ENCODE assay signal across 11 cellular contexts in genomic region chr6:36580184-36580526, GRCh38. TPM values are rescaled to one million over a fixed set of nuclear protein-coding genes. Genes with fewer than 3 reads are reported as not detected.
DNase-seq lines count a peak whose midpoint lies in the region; TF ChIP-seq lines count a peak whose summit lies in the region.
"Had no signal": no experiment of that assay in that cellular context is flagged by ENCODE, and none has a peak within 500 bp of the region (broad histone marks: within the 10 kb centered on the region; RNA-seq: fewer than 3 reads in every experiment).

No MANE protein-coding gene starts in this region.

- H3K4me2 ChIP-seq in MM.1S (ENCODE audit: low read depth, low read length) (no peak overlapping the region), osteoblast (ENCODE audit: insufficient read depth, low read length) (peak overlapping the region; percentile 48)

- H3K9me3 Mint-ChIP-seq in endodermal cell, result no peaks in the 10 kb centered on the region
- H3K9me3 Mint-ChIP-seq: activated T-helper 1 cell treated with anti-CD3 and anti-CD28 coated beads, Interleukin-12 subunit alpha, Interleukin-12 subunit beta, Interleukin-2, Interleukin-4 antibody, amounts not matched to agents 30 ng/mL and 10 ng/mL and 1 ng/mL, durations not matched to agents 14 hours and 24 hours and 36 hours had no signal

- H3K79me2 ChIP-seq in MM.1S (ENCODE audit: low read length), result no peaks in the 10 kb centered on the region
- no peaks in the 10 kb centered on the region for H3K79me2 ChIP-seq in osteoblast (ENCODE audit: insufficient read depth, low read length)

- H3K27me3 Mint-ChIP-seq in endodermal cell (ENCODE audit: insufficient read depth), result no peaks in the 10 kb centered on the region

- TF ChIP-seq CTCF in AG04450 (IDR thresholded peaks at IDR 0.05; ENCODE audit: low read depth, low read length) (no peak), MM.1S (IDR thresholded peaks at IDR 0.05; ENCODE audit: low read length) (no peak), endodermal cell (conservative IDR thresholded peaks at IDR 0.05) (no peak), osteoblast (IDR thresholded peaks at IDR 0.05; ENCODE audit: extremely low read depth, low read depth, low read length) (no peak), GM13976 (IDR thresholded peaks at IDR 0.05; ENCODE audit: borderline replicate concordance, control extremely low read depth, extremely low read depth, insufficient read depth, missing control alignments) (no peak)

- in situ Hi-C loops in GM13976 (cut with MboI; ENCODE audit: low sequenced_read_pairs, unreplicated experiment), result no loop called here

- H3K27ac ChIP-seq in AG04450 (ENCODE audit: low read depth, low read length) (peak overlapping the region; percentile 75), MM.1S (ENCODE audit: low read length) (no peak overlapping the region), endodermal cell (ENCODE audit: low read depth, low read length) (peak overlapping the region; percentile 34), osteoblast (ENCODE audit: low read depth, low read length) (peak overlapping the region; percentile 65)

- H2AFZ ChIP-seq in MM.1S (ENCODE audit: low read length) (peak overlapping the region; percentile 85), osteoblast (ENCODE audit: low read length) (peak overlapping the region; percentile 77)

- H3F3A ChIP-seq in MM.1S (ENCODE audit: insufficient read depth, low read length), result 0 out of 2 replicates have a peak, but pooled peaks cover 4% of the 10 kb centered on the region

- DNase-seq in AG04450 (ENCODE audit: low read depth, low spot score) (no peak), MM.1S (no peak), endodermal cell (no peak), osteoblast (ENCODE audit: insufficient read length, low spot score, missing footprints) (no peak), OCI-M1 (lab: John Stamatoyannopoulos, UW) (no peak), GM13976 (ENCODE audit: low spot score) (no peak)
- no peak for DNase-seq in stimulated activated CD4-positive, alpha-beta T cell treated with anti-CD3 and anti-CD28 coated beads, Interleukin-1b, Interleukin-23, amount 100 ng/mL, for 48 hours
- no peak for DNase-seq in activated CD8-positive, alpha-beta memory T cell treated with anti-CD3 and anti-CD28 coated beads for 24 hours
- DNase-seq: activated CD4-positive, CD25-positive, alpha-beta regulatory T cell treated with anti-CD3 and anti-CD28 coated beads, Interleukin-2, amount 50 U/mL, for 72 hours; pancreas had no signal

- CTCF ChIA-PET in AG04450 (lab: Charles Lee), result interaction anchor here (0.8 to 1.4 kb wide), 3 partner anchors 11 to 28 kb away, joined by 3 to 4 read pairs (median 3); no protein-coding TSS in a partner anchor

- H3K4me3 Mint-ChIP-seq in endodermal cell, result no peak overlapping the region
- H3K4me3 Mint-ChIP-seq: activated T-helper 1 cell treated with anti-CD3 and anti-CD28 coated beads, Interleukin-12 subunit alpha, Interleukin-12 subunit beta, Interleukin-2, Interleukin-4 antibody, amounts not matched to agents 30 ng/mL and 10 ng/mL and 1 ng/mL, durations not matched to agents 14 hours and 24 hours and 36 hours had no signal

- H3K9ac ChIP-seq in MM.1S (ENCODE audit: low read length) (no peak overlapping the region), endodermal cell (ENCODE audit: extremely low read depth, low read length, poor library complexity, severe bottlenecking) (peak overlapping the region; percentile 39)

- WGBS in endodermal cell (ENCODE audit: insufficient coverage in 1 of 2, insufficient read length in 1 of 2), 2 experiments, result 84 to 87% methylated on average over 3 to 5 of the region's 8 CpGs

- no peaks in the 10 kb centered on the region for H3K36me3 ChIP-seq in MM.1S (replicated peaks; ENCODE audit: insufficient read depth, low read length)
- H3K36me3 ChIP-seq in endodermal cell (ENCODE audit: control insufficient read depth, insufficient read depth, low read length), result no peaks in the 10 kb centered on the region
- H3K36me3 ChIP-seq in osteoblast (ENCODE audit: insufficient read depth, low read length), result no peaks in the 10 kb centered on the region
- H3K36me3 ChIP-seq: pancreas had no signal

- H3K4me3 ChIP-seq in AG04450 (ENCODE audit: low read depth, low read length), result no peak overlapping the region
- no peak overlapping the region for H3K4me3 ChIP-seq in MM.1S (ENCODE audit: low read length)
- no peak overlapping the region for H3K4me3 ChIP-seq in endodermal cell (ENCODE audit: low read length)
- H3K4me3 ChIP-seq in osteoblast (ENCODE audit: insufficient read depth, low read length), result no peak overlapping the region
- H3K4me3 ChIP-seq: pancreas had no signal

- no peaks in the 10 kb centered on the region for H3K9me2 ChIP-seq in MM.1S (replicated peaks; ENCODE audit: insufficient read depth, low read length)

- H3K9me3 ChIP-seq in AG04450 (ENCODE audit: control insufficient read depth, insufficient read depth, low read length), result no peaks in the 10 kb centered on the region
- no peaks in the 10 kb centered on the region for H3K9me3 ChIP-seq in MM.1S (replicated peaks; ENCODE audit: insufficient read depth, low read length)
- no peaks in the 10 kb centered on the region for H3K9me3 ChIP-seq in endodermal cell (ENCODE audit: control insufficient read depth, low read length)
- H3K9me3 ChIP-seq in osteoblast (ENCODE audit: low read depth, low read length), result no peaks in the 10 kb centered on the region
- H3K9me3 ChIP-seq: pancreas had no signal

- no peak overlapping the region for H3K27ac Mint-ChIP-seq in endodermal cell
- H3K27ac Mint-ChIP-seq: activated T-helper 1 cell treated with anti-CD3 and anti-CD28 coated beads, Interleukin-12 subunit alpha, Interleukin-12 subunit beta, Interleukin-2, Interleukin-4 antibody, amounts not matched to agents 30 ng/mL and 10 ng/mL and 1 ng/mL, durations not matched to agents 14 hours and 24 hours and 36 hours had no signal

- peaks cover 7% of the 10 kb centered on the region; the same call in 1 of the 2 replicates for H3K4me1 ChIP-seq in MM.1S (ENCODE audit: low read length)
- H3K4me1 ChIP-seq in endodermal cell (ENCODE audit: control insufficient read depth, insufficient read depth, low read length), result peaks cover 4% of the 10 kb centered on the region
- H3K4me1 ChIP-seq in osteoblast (ENCODE audit: insufficient read depth, low read length), result peaks cover 38% of the 10 kb centered on the region
- H3K4me1 ChIP-seq: pancreas had no signal

- H3K27me3 ChIP-seq in AG04450 (ENCODE audit: control insufficient read depth, insufficient read depth, low read length) (no peaks in the 10 kb centered on the region), MM.1S (replicated peaks; ENCODE audit: insufficient read depth, low read length) (no peaks in the 10 kb centered on the region), endodermal cell (ENCODE audit: control insufficient read depth, insufficient read depth, low read length, poor library complexity, severe bottlenecking) (no peaks in the 10 kb centered on the region), osteoblast (ENCODE audit: insufficient read depth, low read length) (no peaks in the 10 kb centered on the region)
- H3K27me3 ChIP-seq: pancreas had no signal

- no peaks in the 10 kb centered on the region for H4K20me1 ChIP-seq in MM.1S (ENCODE audit: insufficient read depth, low read length)
- H4K20me1 ChIP-seq in osteoblast (ENCODE audit: insufficient read depth, low read length), result no peaks in the 10 kb centered on the region

- POLR2A ChIA-PET in AG04450 (lab: Yijun Ruan, JAX), result interaction anchor here (0.8 to 2.1 kb wide), 4 partner anchors 13 to 26 kb away, joined by 3 to 18 read pairs (median 7); partner anchors contain the start of gene SRSF3

- H3K36me3 Mint-ChIP-seq in endodermal cell (ENCODE audit: low read depth), result no peaks in the 10 kb centered on the region

- H3K4me1 Mint-ChIP-seq in endodermal cell, result peaks cover 13% of the 10 kb centered on the region

RNA-seq across cellular contexts. Expression of gene SRSF3, which starts 14.0 kb away (rescaled TPM):
- polyA plus RNA-seq in AG04450 (2011; rRNA removed), result 317 and 423 TPM in 2 replicates
- 181 and 213 TPM in 2 replicates for polyA minus RNA-seq in AG04450 (2011; rRNA and poly(A)+ RNA removed)
- 100 to 1,000 TPM; 493 to 536 TPM for total RNA-seq in endodermal cell
- polyA plus RNA-seq in endodermal cell (2013, experiment 1 of 2), result 582 TPM
- polyA plus RNA-seq in endodermal cell (2013, experiment 2 of 2), result 506 TPM
- 236 and 289 TPM in 2 replicates for total RNA-seq in osteoblast

RNA-seq across cellular contexts. Expression of gene STK38, which starts 32.9 kb away (rescaled TPM):
- 27.1 and 34.9 TPM in 2 replicates for polyA plus RNA-seq in AG04450 (2011; rRNA removed)
- polyA minus RNA-seq in AG04450 (2011; rRNA and poly(A)+ RNA removed), result 14.7 and 17.3 TPM in 2 replicates
- total RNA-seq in endodermal cell (10 to 100 TPM; 35.2 to 38.3 TPM), osteoblast (41.5 and 48.1 TPM in 2 replicates)
- 29.6 TPM for polyA plus RNA-seq in endodermal cell (2013, experiment 1 of 2)
- polyA plus RNA-seq in endodermal cell (2013, experiment 2 of 2), result 28.6 TPM
